In genomic region chr4:110195561-110196205, GRCh38 we compare ENCODE assay signal across 8 cellular contexts. TPM values are rescaled to one million over a fixed set of nuclear protein-coding genes. Genes with fewer than 3 reads are reported as not detected.
DNase-seq lines count a peak whose midpoint lies in the region; ATAC-seq and TF ChIP-seq lines count a peak whose summit lies in the region.

No MANE protein-coding gene starts in this region.

- peak overlapping the region; percentile 90 for H3K27ac ChIP-seq in subcutaneous abdominal adipose tissue (ENCODE audit: low read depth, low read length)

- peak overlapping the region; percentile 67 for H2AFZ ChIP-seq in Loucy (ENCODE audit: low read length)

- DNase-seq in astrocyte of the hippocampus (ENCODE audit: low read depth, low spot score) (peak; percentile 21), kidney epithelial cell (ENCODE audit: low read depth) (no peak), NCI-H1105 treated with DMSO at 0.1 percent for 48 hours (lab: John Stamatoyannopoulos, UW) (no peak)
- no peak for DNase-seq in activated CD4-positive, alpha-beta T cell treated with anti-CD3 and anti-CD28 coated beads, Interleukin-2, amount 50 U/mL, for 4 hours

- H3K9ac ChIP-seq in Loucy (ENCODE audit: low read depth, low read length, poor library complexity, severe bottlenecking), result peak overlapping the region; percentile 99
- peak overlapping the region; percentile 46 to 87 (median 83) for H3K9ac ChIP-seq in subcutaneous abdominal adipose tissue (ENCODE audit: low read length in 5 of 5)

- H3K27me3 ChIP-seq in Loucy (ENCODE audit: insufficient read depth, low read length, poor library complexity, severe bottlenecking), result peaks cover 5% of the 10 kb centered on the region
- H3K27me3 ChIP-seq in kidney epithelial cell (ENCODE audit: control insufficient read depth, insufficient read depth, low read length), result no peaks in the 10 kb centered on the region
- H3K27me3 ChIP-seq in subcutaneous abdominal adipose tissue (ENCODE audit: control insufficient read depth in 5 of 5, insufficient read depth in 4 of 5, low read length in 5 of 5), result no peaks in the 10 kb centered on the region

- H3F3A ChIP-seq in Loucy (ENCODE audit: low read depth), result peaks cover 4% of the 10 kb centered on the region; the same call in 1 of the 2 replicates

- no peak for TF ChIP-seq CTCF in Loucy (conservative IDR thresholded peaks at IDR 0.05; ENCODE audit: low read length)
- TF ChIP-seq CTCF in kidney epithelial cell (IDR thresholded peaks at IDR 0.05; ENCODE audit: insufficient read depth, low read length, poor library complexity, severe bottlenecking), result no peak

- H3K4me3 ChIP-seq in GM08714 (ENCODE audit: low read length) (peak overlapping the region; percentile 66), Loucy (ENCODE audit: low read length, poor library complexity, severe bottlenecking) (peak overlapping the region; percentile 91), kidney epithelial cell (ENCODE audit: low read depth, low read length) (peak overlapping the region; percentile 61), subcutaneous abdominal adipose tissue (ENCODE audit: low read depth in 1 of 5, low read length in 5 of 5) (peak overlapping the region; percentile 87 to 97 (median 92))

- H4K20me1 ChIP-seq in Loucy (ENCODE audit: insufficient read depth, low read length, poor library complexity, severe bottlenecking), result no peaks in the 10 kb centered on the region

- H3K4me1 ChIP-seq in Loucy (ENCODE audit: insufficient read depth, low read length, poor library complexity, severe bottlenecking) (peaks cover 36% of the 10 kb centered on the region), subcutaneous abdominal adipose tissue (ENCODE audit: control insufficient read depth in 5 of 5, insufficient read depth in 5 of 5, low read length in 5 of 5) (peaks cover 0 to 47% (median 34%) of the 10 kb centered on the region in 5 donors)

- no peaks in the 10 kb centered on the region for H3K9me2 ChIP-seq in Loucy (replicated peaks; ENCODE audit: low read depth, low read length)

- H3K9me3 ChIP-seq in Loucy (ENCODE audit: insufficient read depth, low read depth, low read length) (no peaks in the 10 kb centered on the region), subcutaneous abdominal adipose tissue (ENCODE audit: control insufficient read depth in 5 of 5, low read length in 5 of 5) (no peaks in the 10 kb centered on the region)

- peak overlapping the region; percentile 74 for H3K4me2 ChIP-seq in Loucy (ENCODE audit: low read depth, low read length, poor library complexity, severe bottlenecking)

- H3K36me3 ChIP-seq in Loucy (ENCODE audit: insufficient read depth, low read length), result no peaks in the 10 kb centered on the region
- H3K36me3 ChIP-seq in kidney epithelial cell (ENCODE audit: control insufficient read depth, insufficient read depth, low read length), result no peaks in the 10 kb centered on the region
- H3K36me3 ChIP-seq in subcutaneous abdominal adipose tissue (ENCODE audit: control insufficient read depth in 5 of 5, insufficient read depth in 5 of 5, low read length in 5 of 5), result no peaks in the 10 kb centered on the region

- H3K79me2 ChIP-seq in Loucy (ENCODE audit: insufficient read depth, low read length), result peaks cover 78% of the 10 kb centered on the region

- ATAC-seq in GM21526 (IDR thresholded peaks at IDR 0.05; ENCODE audit: low FRiP score, unreplicated experiment), result peak; percentile 1

RNA-seq across cellular contexts. Expression of gene ELOVL6, which starts 2.7 kb away (rescaled TPM):
- 21.6 and 22.9 TPM in 2 replicates for total RNA-seq in kidney epithelial cell
